In the genomic region with DNA sequence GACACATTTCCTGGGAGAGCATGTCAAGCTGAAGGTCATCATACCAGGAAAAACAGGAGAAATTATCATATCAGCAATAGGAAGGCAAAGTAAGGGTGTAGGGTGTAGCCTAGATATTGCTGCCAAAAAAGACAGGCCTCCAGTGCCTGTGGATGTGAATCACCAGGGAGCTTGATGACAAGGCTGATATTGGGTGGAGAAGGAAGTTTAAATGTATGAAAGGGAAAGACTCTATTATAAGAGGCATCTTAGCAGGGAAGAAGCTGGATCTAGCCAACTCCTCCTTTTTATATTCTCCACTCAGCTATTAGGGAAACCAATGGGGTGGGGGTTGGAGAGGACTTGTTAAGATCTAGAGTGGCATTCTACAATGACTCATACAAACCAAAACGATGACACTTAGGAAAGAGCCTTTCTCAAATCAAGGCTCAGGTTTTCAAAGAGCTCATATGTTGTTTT, we compare ENCODE assay signal across 13 cellular contexts. TPM values are rescaled to one million over a fixed set of nuclear protein-coding genes. Genes with fewer than 3 reads are reported as not detected.
A peak's percentile ranks its signal among the peaks of the same experiment; 100 is the strongest.
DNase-seq lines count a peak whose midpoint lies in the region; ATAC-seq and TF ChIP-seq lines count a peak whose summit lies in the region.
"Had no signal": no experiment of that assay in that cellular context is flagged by ENCODE, and none has a peak within 500 bp of the region (broad histone marks: within the 10 kb centered on the region; RNA-seq: fewer than 3 reads in every experiment).

No MANE protein-coding gene starts in this region.

- H3K9me3 ChIP-seq in right atrium auricular region (no peaks in the 10 kb centered on the region), SK-N-SH (no peaks in the 10 kb centered on the region)

- H3K4me3 Mint-ChIP-seq in type B pancreatic cell, result no peak overlapping the region
- H3K4me3 Mint-ChIP-seq: naive thymus-derived CD8-positive, alpha-beta T cell; T-cell had no signal

- intact Hi-C loops in left cardiac atrium (cut with DNase I), result no loop called here

- no peaks in the 10 kb centered on the region for H4K20me1 ChIP-seq in SK-N-SH (ENCODE audit: insufficient read depth)

- H3K4me1 ChIP-seq in right atrium auricular region (no peaks in the 10 kb centered on the region), SK-N-SH (ENCODE audit: control insufficient read depth in 1 of 2, insufficient read depth in 2 of 2, low read depth in 1 of 2, low read length in 1 of 2) (no peaks in the 10 kb centered on the region)

- no peaks in the 10 kb centered on the region for H3K36me3 Mint-ChIP-seq in type B pancreatic cell
- H3K36me3 Mint-ChIP-seq: naive thymus-derived CD8-positive, alpha-beta T cell; T-cell had no signal

- no peak for TF ChIP-seq EP300 in SK-N-SH (IDR thresholded peaks at IDR 0.05; ENCODE audit: borderline replicate concordance in 1 of 2, low read depth in 1 of 2, low read length in 1 of 2)

- H3K27me3 Mint-ChIP-seq in type B pancreatic cell, result no peaks in the 10 kb centered on the region
- H3K27me3 Mint-ChIP-seq: naive thymus-derived CD8-positive, alpha-beta T cell; T-cell had no signal

- DNase-seq in left cardiac atrium, result peak; percentile 23
- no peak for DNase-seq in right atrium auricular region (ENCODE audit: low spot score)
- no peak for DNase-seq in SK-N-SH
- DNase-seq in fibroblast of mammary gland (ENCODE audit: low read depth), result peak; percentile 85
- DNase-seq in type B pancreatic cell (ENCODE audit: extremely low spot score, unreplicated experiment), result no peak
- no peak for DNase-seq in Kasumi-1 (lab: John Stamatoyannopoulos, UW)
- no peak for DNase-seq in activated T-cell treated with anti-CD3 and anti-CD28 coated beads, Interleukin-2, amount 50 U/mL, for 48 hours
- DNase-seq in stimulated activated CD4-positive, alpha-beta T cell treated with anti-CD3 and anti-CD28 coated beads, Interleukin-1b, Interleukin-23, amount 100 ng/mL, for 48 hours, result no peak
- DNase-seq: foreskin melanocyte; naive thymus-derived CD8-positive, alpha-beta T cell; NCI-H146; T-cell had no signal

- H3K9me3 Mint-ChIP-seq in type B pancreatic cell, result no peaks in the 10 kb centered on the region
- H3K9me3 Mint-ChIP-seq: activated T-helper 2 cell treated with anti-CD3 and anti-CD28 coated beads, Interferon-gamma antibody, Interleukin-2, Interleukin-4, amounts not matched to agents 10 μg/mL and 5 μg/mL and 100 μg/mL, durations not matched to agents 14 hours and 24 hours and 36 hours; naive thymus-derived CD8-positive, alpha-beta T cell; T-cell had no signal

- peak overlapping the region; percentile 3; the same call in 1 of the 2 replicates for H3K4me2 ChIP-seq in SK-N-SH

- no peak overlapping the region for H3K4me3 ChIP-seq in right atrium auricular region
- no peak overlapping the region for H3K4me3 ChIP-seq in SK-N-SH (ENCODE audit: low read depth in 2 of 2, low read length in 1 of 2)
- no peak overlapping the region for H3K4me3 ChIP-seq in fibroblast of mammary gland (ENCODE audit: control insufficient read depth, low read depth, low read length)

- TF ChIP-seq RAD21 in SK-N-SH (IDR thresholded peaks at IDR 0.05; ENCODE audit: low read length), result no peak

- peak overlapping the region in 1 of 2 donors; percentile 48 for H3K27ac ChIP-seq in right atrium auricular region
- peak overlapping the region in 1 of 2 experiments; percentile 31; a peak in 1 of 4 replicates for H3K27ac ChIP-seq in SK-N-SH (ENCODE audit: low read depth in 2 of 2, low read length in 1 of 2)

- no peaks in the 10 kb centered on the region for H3K79me2 ChIP-seq in SK-N-SH (ENCODE audit: insufficient read depth)

- H3K36me3 ChIP-seq in right atrium auricular region (no peaks in the 10 kb centered on the region), SK-N-SH (replicated peaks in 1 of 2; ENCODE audit: control insufficient read depth in 1 of 2, insufficient read depth in 2 of 2, low read length in 1 of 2) (no peaks in the 10 kb centered on the region)

- POLR2A ChIA-PET in SK-N-SH (lab: Yijun Ruan, JAX), result no interaction called here

- peak overlapping the region; percentile 32 for H3K27ac Mint-ChIP-seq in type B pancreatic cell
- H3K27ac Mint-ChIP-seq: activated T-helper 2 cell treated with anti-CD3 and anti-CD28 coated beads, Interferon-gamma antibody, Interleukin-2, Interleukin-4, amounts not matched to agents 10 μg/mL and 5 μg/mL and 100 μg/mL, durations not matched to agents 14 hours and 24 hours and 36 hours; naive thymus-derived CD8-positive, alpha-beta T cell; T-cell had no signal

- WGBS in SK-N-SH (ENCODE audit: low lambda C conversion rate), result 0% methylated on average over 1 of the region's 1 CpG

- ATAC-seq in left cardiac atrium, result peak in 1 of 2 donors; percentile 98
- ATAC-seq: naive thymus-derived CD8-positive, alpha-beta T cell; T-cell had no signal

- TF ChIP-seq CTCF in right atrium auricular region (IDR thresholded peaks at IDR 0.05) (no peak), SK-N-SH (IDR thresholded peaks at IDR 0.05) (no peak), fibroblast of mammary gland (conservative IDR thresholded peaks at IDR 0.05; ENCODE audit: control insufficient read depth, insufficient read depth, low read depth, low read length) (no peak), type B pancreatic cell (conservative IDR thresholded peaks at IDR 0.05) (no peak)

- H3K9me2 ChIP-seq in SK-N-SH, result no peaks in the 10 kb centered on the region

- H3K27me3 ChIP-seq in right atrium auricular region (no peaks in the 10 kb centered on the region), SK-N-SH (ENCODE audit: insufficient read depth) (no peaks in the 10 kb centered on the region)

- CTCF ChIA-PET in SK-N-SH (lab: Yijun Ruan, JAX), result interaction anchor here (1.7 kb wide), 1 partner anchor 133 kb away, joined by 3 read pairs; no protein-coding TSS in a partner anchor

- no peak overlapping the region for H3K9ac ChIP-seq in SK-N-SH

- peaks cover 6% of the 10 kb centered on the region for H3K4me1 Mint-ChIP-seq in type B pancreatic cell (ENCODE audit: unreplicated experiment)
- H3K4me1 Mint-ChIP-seq: naive thymus-derived CD8-positive, alpha-beta T cell; T-cell had no signal

- no peak overlapping the region for H2AFZ ChIP-seq in SK-N-SH (ENCODE audit: low read depth)

- H3F3A ChIP-seq in SK-N-SH (replicated peaks; ENCODE audit: insufficient read depth), result peaks cover 4% of the 10 kb centered on the region

TF ChIP-seq in SK-N-SH, 30 proteins besides CTCF, POLR2A, EP300 and RAD21:
- TF ChIP-seq NFIC (IDR thresholded peaks at IDR 0.05; ENCODE audit: borderline replicate concordance), result no peak
- TF ChIP-seq FOSL2 (IDR thresholded peaks at IDR 0.05; ENCODE audit: borderline replicate concordance, low read depth), result peak; percentile 8; the same call in 1 of the 2 replicates
TF ChIP-seq in SK-N-SH: peak in this region for 1.

RNA-seq across cellular contexts. Expression of gene TXNDC8, which starts 13.4 kb away (rescaled TPM):
- total RNA-seq in left cardiac atrium, result not detected
- not detected for total RNA-seq in right atrium auricular region
- not detected in 2 replicates for polyA plus RNA-seq in SK-N-SH (2012; rRNA removed)
- polyA plus RNA-seq in SK-N-SH (2012; cell fraction: cytosol; rRNA removed), result not detected in 2 replicates
- not detected in 2 replicates for polyA plus RNA-seq in SK-N-SH (2012; cell fraction: nucleus; rRNA removed)
- total RNA-seq in type B pancreatic cell (ENCODE audit: low replicate concordance), result not detected in 2 replicates
- total RNA-seq: activated T-helper 2 cell treated with anti-CD3 and anti-CD28 coated beads, Interferon-gamma antibody, Interleukin-2, Interleukin-4, amounts not matched to agents 10 μg/mL and 5 μg/mL and 100 μg/mL, durations not matched to agents 14 hours and 24 hours and 36 hours; naive thymus-derived CD8-positive, alpha-beta T cell; T-cell had no signal
- polyA plus RNA-seq: naive thymus-derived CD8-positive, alpha-beta T cell had no signal

Comparison
In these comparisons a context has a peak if more than half of its experiments do, and no peak if none do; other contexts are left out.
1. DNase-seq: peak in left cardiac atrium (single experiment) and fibroblast of mammary gland (single experiment); none in right atrium auricular region (single experiment), SK-N-SH (single experiment), type B pancreatic cell (single experiment), Kasumi-1 (0 of 2), activated T-cell treated with anti-CD3 and anti-CD28 coated beads, Interleukin-2, amount 50 U/mL, for 48 hours (0 of 2) and stimulated activated CD4-positive, alpha-beta T cell treated with anti-CD3 and anti-CD28 coated beads, Interleukin-1b, Interleukin-23, amount 100 ng/mL, for 48 hours (single experiment).